ENCODE assay signal across 8 cellular contexts in genomic region chr2:9473308-9473984, GRCh38. TPM values are rescaled to one million over a fixed set of nuclear protein-coding genes. Genes with fewer than 3 reads are reported as not detected.
A peak's percentile ranks its signal among the peaks of the same experiment; 100 is the strongest.
DNase-seq lines count a peak whose midpoint lies in the region; ATAC-seq and TF ChIP-seq lines count a peak whose summit lies in the region.

No MANE protein-coding gene starts in this region.

- H3K27me3 ChIP-seq in HUES6 (ENCODE audit: control insufficient read depth, insufficient read depth, low read length): no peaks in the 10 kb centered on the region; the same call in 1 of the 2 replicates
- H3K27me3 ChIP-seq in kidney epithelial cell (ENCODE audit: control insufficient read depth, insufficient read depth, low read length): no peaks in the 10 kb centered on the region

- in situ Hi-C loops in KBM-7 (cut with MboI; ENCODE audit: low pct_unique_long_range_greater_than_20kb, low sequenced_read_pairs): no loop called here

- H3K36me3 ChIP-seq in HUES6 (ENCODE audit: control insufficient read depth, insufficient read depth, low read length) (peaks cover 39% of the 10 kb centered on the region), kidney epithelial cell (ENCODE audit: control insufficient read depth, insufficient read depth, low read length) (no peaks in the 10 kb centered on the region)

- DNase-seq in GM10266 (ENCODE audit: extremely low spot score) (peak; percentile 43), kidney epithelial cell (ENCODE audit: low read depth) (no peak), substantia nigra (lab: John Stamatoyannopoulos, UW) (peak in 3 of 49 donors; percentile 25 to 57 (median 42)), NOMO-1 (lab: John Stamatoyannopoulos, UW; ENCODE audit: unreplicated experiment in 2 of 2) (no peak), KBM-7 (no peak)

- peak overlapping the region; percentile 62 for H3K9ac ChIP-seq in HUES6 (ENCODE audit: low read length)

- peaks cover 10% of the 10 kb centered on the region for H3K4me1 ChIP-seq in HUES6 (ENCODE audit: control insufficient read depth, insufficient read depth, low read length)

- peak overlapping the region; percentile 62 for H3K4me3 ChIP-seq in HUES6 (ENCODE audit: low read depth, low read length)
- peak overlapping the region; percentile 66 for H3K4me3 ChIP-seq in kidney epithelial cell (ENCODE audit: low read depth, low read length)

- H3K27ac ChIP-seq in HUES6 (ENCODE audit: low read depth, low read length): no peak overlapping the region
- peak overlapping the region; percentile 89 for H3K27ac ChIP-seq in angular gyrus (ENCODE audit: low read depth, low read length)
- H3K27ac ChIP-seq in substantia nigra (ENCODE audit: low read depth, low read length, poor library complexity, severe bottlenecking): peak overlapping the region; percentile 80

- TF ChIP-seq CTCF in GM10266 (IDR thresholded peaks at IDR 0.05; ENCODE audit: control insufficient read depth, insufficient read depth, low read depth, missing control alignments) (no peak), kidney epithelial cell (IDR thresholded peaks at IDR 0.05; ENCODE audit: insufficient read depth, low read length, poor library complexity, severe bottlenecking) (peak; percentile 40)

- H3K9me3 ChIP-seq in HUES6 (ENCODE audit: control insufficient read depth, insufficient read depth, low read depth, low read length): no peaks in the 10 kb centered on the region

- ATAC-seq in HG03469 (IDR thresholded peaks at IDR 0.05; ENCODE audit: unreplicated experiment): no peak

RNA-seq across cellular contexts. Expression of gene IAH1, which starts 0.9 kb away (rescaled TPM):
- 51.9 and 63.7 TPM in 2 replicates for total RNA-seq in kidney epithelial cell

RNA-seq across cellular contexts. Expression of gene CPSF3, which starts 50.0 kb away (rescaled TPM):
- 39.0 and 43.1 TPM in 2 replicates for total RNA-seq in kidney epithelial cell

RNA-seq across cellular contexts. Expression of gene ITGB1BP1, which starts 50.1 kb away (rescaled TPM):
- total RNA-seq in kidney epithelial cell: 41.4 and 45.3 TPM in 2 replicates
